8 cellular contexts compared by ENCODE assay signal in genomic region chr1:204418174-204419063, GRCh38. TPM values are rescaled to one million over a fixed set of nuclear protein-coding genes. Genes with fewer than 3 reads are reported as not detected.
DNase-seq lines count a peak whose midpoint lies in the region; ATAC-seq and TF ChIP-seq lines count a peak whose summit lies in the region.

No MANE protein-coding gene starts in this region.

- no peaks in the 10 kb centered on the region for H3K9me3 ChIP-seq in OCI-LY7 (ENCODE audit: low read length)
- no peaks in the 10 kb centered on the region for H3K9me3 ChIP-seq in fibroblast of lung (ENCODE audit: control insufficient read depth, insufficient read depth, low read depth, low read length)
- H3K9me3 ChIP-seq in spleen = no peaks in the 10 kb centered on the region

- H3K4me3 ChIP-seq in OCI-LY7 (ENCODE audit: low read depth, low read length, poor library complexity, severe bottlenecking) (no peak overlapping the region), fibroblast of lung (replicated peaks in 1 of 4; ENCODE audit: control extremely low read depth in 1 of 4, insufficient read depth in 1 of 4, low read depth in 3 of 4, low read length in 4 of 4) (peak overlapping the region in 2 of 4 experiments; percentile 32 to 57), spleen (no peak overlapping the region)

- TF ChIP-seq CTCF in OCI-LY7 (conservative IDR thresholded peaks at IDR 0.05; ENCODE audit: low read length) = no peak
- TF ChIP-seq CTCF in fibroblast of lung (conservative IDR thresholded peaks at IDR 0.05 in 1 of 2, IDR thresholded peaks at IDR 0.05 in 1 of 2; ENCODE audit: low read depth in 1 of 2, low read length in 2 of 2) = no peak
- TF ChIP-seq CTCF in spleen (IDR thresholded peaks at IDR 0.05 in 8 of 11, conservative IDR thresholded peaks at IDR 0.05 in 3 of 11) = no peak

- WGBS in spleen, 5 donors = 73 to 78% (median 76%) methylated on average over 10 of the region's 10 CpGs

- no peak overlapping the region for H3K27ac ChIP-seq in OCI-LY7 (ENCODE audit: low read depth, low read length, poor library complexity, severe bottlenecking)
- peak overlapping the region; percentile 98 for H3K27ac ChIP-seq in fibroblast of lung (ENCODE audit: insufficient read depth, low read length)
- peak overlapping the region; percentile 46 to 86 (median 79) for H3K27ac ChIP-seq in spleen

- no peak overlapping the region for H3K9ac ChIP-seq in fibroblast of lung (ENCODE audit: insufficient read depth, low read length)

- H3K9me2 ChIP-seq in OCI-LY7 (ENCODE audit: insufficient read depth, low read length) = no peaks in the 10 kb centered on the region

- TF ChIP-seq POLR2A in spleen (IDR thresholded peaks at IDR 0.05) = no peak

- H3K36me3 ChIP-seq in OCI-LY7 (ENCODE audit: insufficient read depth, low read length) = peaks cover 9% of the 10 kb centered on the region; the same call in 1 of the 2 replicates
- H3K36me3 ChIP-seq in fibroblast of lung (ENCODE audit: control insufficient read depth, insufficient read depth, low read length) = no peaks in the 10 kb centered on the region
- H3K36me3 ChIP-seq in spleen = peaks cover 0 to 25% (median 11%) of the 10 kb centered on the region in 6 donors

- H2AFZ ChIP-seq in OCI-LY7 (ENCODE audit: low read length) (no peak overlapping the region), fibroblast of lung (ENCODE audit: low read length) (no peak overlapping the region)

- intact Hi-C loops in OCI-LY7 (cut with micrococcal nuclease; ENCODE audit: unreplicated experiment) = loop anchor here (10.0 kb wide), 3 partner anchors 146 to 706 kb away; partner anchors contain the start of gene RBBP5
- intact Hi-C loops in spleen (cut with DNase I; ENCODE audit: low total_unique reads) = no loop called here

- H3K79me2 ChIP-seq in OCI-LY7 (ENCODE audit: insufficient read depth, low read depth, low read length) = no peaks in the 10 kb centered on the region
- H3K79me2 ChIP-seq in fibroblast of lung (ENCODE audit: control insufficient read depth, insufficient read depth, low read length) = no peaks in the 10 kb centered on the region

- no TSS peak for BruUV-seq in OCI-LY7 (replicated peaks; lab: Mats Ljungman, UMichigan)

- H4K20me1 ChIP-seq in OCI-LY7 (ENCODE audit: insufficient read depth, low read length) = no peaks in the 10 kb centered on the region
- no peaks in the 10 kb centered on the region for H4K20me1 ChIP-seq in fibroblast of lung (ENCODE audit: control insufficient read depth, extremely low read depth, insufficient read depth, low read length)

- CTCF ChIA-PET in OCI-LY7 (lab: Charles Lee; ENCODE audit: unreplicated experiment) = no interaction called here

- no peak for ATAC-seq in esophagus mucosa

- H3K4me2 ChIP-seq in OCI-LY7 (ENCODE audit: low read length) (peak overlapping the region; percentile 33), fibroblast of lung (ENCODE audit: extremely low read depth, insufficient read depth, low read length) (peak overlapping the region; percentile 95)

- H3K4me1 ChIP-seq in OCI-LY7 (ENCODE audit: insufficient read depth, low read length, poor library complexity, severe bottlenecking) = peaks cover 14% of the 10 kb centered on the region
- H3K4me1 ChIP-seq in fibroblast of lung (ENCODE audit: control insufficient read depth, extremely low read depth, insufficient read depth, low read length) = peaks cover 22% of the 10 kb centered on the region
- H3K4me1 ChIP-seq in spleen = peaks cover 6 to 74% (median 26%) of the 10 kb centered on the region in 6 donors

- DNase-seq in GM19238 (ENCODE audit: insufficient read length, low spot score) (peak; percentile 35), OCI-LY7 (ENCODE audit: low spot score) (peak; percentile 49), fibroblast of lung (ENCODE audit: low read depth in 2 of 2) (peak; percentile 35 to 57), spleen (no peak), KG1 (lab: John Stamatoyannopoulos, UW) (no peak), NCI-H446 treated with DMSO at 0.1 percent for 48 hours (lab: John Stamatoyannopoulos, UW) (no peak), T-helper 1 cell (no peak)

- POLR2A ChIA-PET in OCI-LY7 (lab: Charles Lee) = interaction anchor here (0.5 to 1.1 kb wide), 5 partner anchors 71 to 361 kb away, joined by 3 to 4 read pairs (median 3); partner anchors contain the start of gene PIK3C2B

- H3K27me3 ChIP-seq in fibroblast of lung (ENCODE audit: control insufficient read depth, insufficient read depth, low read length) (no peaks in the 10 kb centered on the region), spleen (replicated peaks in 1 of 7) (no peaks in the 10 kb centered on the region)

RNA-seq across cellular contexts. Expression of gene PPP1R15B, which starts 6.8 kb away (rescaled TPM):
- 63.5 and 72.6 TPM in 2 replicates for total RNA-seq in OCI-LY7 (2014; rRNA removed; shearing (Covaris generic))
- total RNA-seq in OCI-LY7 (2022) = 79.2 and 91.3 TPM in 2 replicates
- total RNA-seq in fibroblast of lung = 26.7 and 27.7 TPM in 2 replicates
- polyA plus RNA-seq in fibroblast of lung = 22.4 and 26.3 TPM in 2 replicates
- 12.7 and 13.6 TPM in 2 replicates for polyA plus RNA-seq in fibroblast of lung (2012)
- polyA minus RNA-seq in fibroblast of lung (ENCODE audit: low replicate concordance) = 20.3 and 26.8 TPM in 2 replicates
- total RNA-seq in spleen = 10 to 100 TPM; 46.3 to 73.1 (median 63.8) TPM
- 10 to 100 TPM; 10.8 to 17.2 (median 12.5) TPM for polyA plus RNA-seq in spleen
- total RNA-seq in esophagus mucosa = 27.5 TPM

RNA-seq across cellular contexts. Expression of gene PLEKHA6, which starts 58.7 kb away (rescaled TPM):
- not detected in 2 replicates for total RNA-seq in OCI-LY7 (2014; rRNA removed; shearing (Covaris generic))
- not detected in 2 replicates for total RNA-seq in OCI-LY7 (2022)
- total RNA-seq in fibroblast of lung = 1.5 and 3.8 TPM in 2 replicates
- 1.6 and 4.3 TPM in 2 replicates for polyA plus RNA-seq in fibroblast of lung
- polyA plus RNA-seq in fibroblast of lung (2012) = 2.8 and 6.7 TPM in 2 replicates
- 4.9 and 14.1 TPM in 2 replicates for polyA minus RNA-seq in fibroblast of lung (ENCODE audit: low replicate concordance)
- total RNA-seq in spleen = 1 to 10 TPM in 6 of 7 donors, under 1 TPM in 1; 0.51 to 6.5 (median 4.0) TPM
- polyA plus RNA-seq in spleen = 1 to 10 TPM in 1 of 3 donors, under 1 TPM in 2; 0.47 to 1.8 (median 0.65) TPM
- total RNA-seq in esophagus mucosa = 11.1 TPM

Comparison
In these comparisons a context has a peak if more than half of its experiments do, and no peak if none do; other contexts are left out.
1. DNase-seq: peak in GM19238 (single experiment), OCI-LY7 (single experiment) and fibroblast of lung (2 of 2); none in spleen (single experiment), KG1 (single experiment), NCI-H446 treated with DMSO at 0.1 percent for 48 hours (single experiment) and T-helper 1 cell (0 of 5).